In genomic region chr19:13162749-13163608, GRCh38 we compare ENCODE assay signal across 1 cellular context.
TF ChIP-seq lines count a peak whose summit lies in the region.

No MANE protein-coding gene starts in this region.

TF ChIP-seq in HepG2, 621 proteins besides CTCF, POLR2A, EP300 and RAD21 (continued from another document and continues in another):
- TF ChIP-seq ZNF569 (CRISPR knock-in tag; IDR thresholded peaks at IDR 0.05; ENCODE audit: borderline replicate concordance) (peak; percentile 55; the same call in 1 of the 2 replicates), ZNF605 (CRISPR knock-in tag; IDR thresholded peaks at IDR 0.05) (peak; percentile 92), HINFP (CRISPR knock-in tag; IDR thresholded peaks at IDR 0.05; ENCODE audit: low read depth) (peak; percentile 59; the same call in 1 of the 2 replicates), HMG20B (CRISPR knock-in tag; conservative IDR thresholded peaks at IDR 0.05) (0 out of 2 replicates have a peak, but pooled peaks have one; percentile 25), SATB2 (CRISPR knock-in tag; IDR thresholded peaks at IDR 0.05) (no peak), ZNF574 (CRISPR knock-in tag; IDR thresholded peaks at IDR 0.05) (peak; percentile 88), GRHL1 (CRISPR knock-in tag; conservative IDR thresholded peaks at IDR 0.05) (no peak), ELF1 (CRISPR knock-in tag; IDR thresholded peaks at IDR 0.05) (peak; percentile 70), KDM5B (CRISPR knock-in tag; IDR thresholded peaks at IDR 0.05; ENCODE audit: borderline replicate concordance) (peak; percentile 74; the same call in 1 of the 2 replicates), ZNF891 (CRISPR knock-in tag; IDR thresholded peaks at IDR 0.05) (0 out of 2 replicates have a peak, but pooled peaks have one; percentile 35), BHLHE40 (IDR thresholded peaks at IDR 0.05; ENCODE audit: low read length) (no peak), ZNF143 (CRISPR knock-in tag; IDR thresholded peaks at IDR 0.05) (peak; percentile 23; the same call in 1 of the 2 replicates), E2F2 (CRISPR knock-in tag; IDR thresholded peaks at IDR 0.05; ENCODE audit: borderline replicate concordance) (no peak), NR2F1 (CRISPR knock-in tag; IDR thresholded peaks at IDR 0.05) (peak; percentile 22 to 54; a peak in 3 of 4 replicates), ZNF207 (IDR thresholded peaks at IDR 0.05; ENCODE audit: borderline replicate concordance) (no peak), AHR (CRISPR knock-in tag; IDR thresholded peaks at IDR 0.05) (peak; percentile 76), E2F5 (CRISPR knock-in tag; conservative IDR thresholded peaks at IDR 0.05) (peak; percentile 40; the same call in 1 of the 2 replicates), ZNF331 (CRISPR knock-in tag; IDR thresholded peaks at IDR 0.05) (peak; percentile 65), CREB1 (IDR thresholded peaks at IDR 0.05) (peak; percentile 70), CREB1 (CRISPR knock-in tag; IDR thresholded peaks at IDR 0.05) (no peak; the same call in 1 of the 2 replicates), SKI (IDR thresholded peaks at IDR 0.05; ENCODE audit: partially characterized antibody) (peak; percentile 66), HNF4G (IDR thresholded peaks at IDR 0.05; ENCODE audit: borderline replicate concordance, low read depth, low read length) (peak; percentile 90), HNF4G (CRISPR knock-in tag; IDR thresholded peaks at IDR 0.05; ENCODE audit: borderline replicate concordance, low read depth) (peak; percentile 89; the same call in 1 of the 2 replicates), ZNF556 (CRISPR knock-in tag; IDR thresholded peaks at IDR 0.05; ENCODE audit: borderline replicate concordance) (peak; percentile 78; the same call in 1 of the 2 replicates), NONO (IDR thresholded peaks at IDR 0.05) (no peak), NONO (CRISPR knock-in tag; conservative IDR thresholded peaks at IDR 0.05) (peak; percentile 62), ZNF296 (CRISPR knock-in tag; conservative IDR thresholded peaks at IDR 0.05) (0 out of 2 replicates have a peak, but pooled peaks have one; percentile 9), RELA (CRISPR knock-in tag; IDR thresholded peaks at IDR 0.05) (no peak), ZNF335 (CRISPR knock-in tag; IDR thresholded peaks at IDR 0.05) (peak; percentile 43; the same call in 1 of the 2 replicates), ZHX2 (IDR thresholded peaks at IDR 0.05; ENCODE audit: low read depth) (no peak), ZHX2 (CRISPR knock-in tag; IDR thresholded peaks at IDR 0.05; ENCODE audit: borderline replicate concordance) (no peak), ZBTB25 (CRISPR knock-in tag; IDR thresholded peaks at IDR 0.05) (peak; percentile 68; the same call in 1 of the 2 replicates), MNT (IDR thresholded peaks at IDR 0.05) (peak; percentile 34; the same call in 1 of the 2 replicates), ZSCAN31 (CRISPR knock-in tag; IDR thresholded peaks at IDR 0.05; ENCODE audit: low read depth) (peak; percentile 90), ZBTB20 (CRISPR knock-in tag; IDR thresholded peaks at IDR 0.05; ENCODE audit: borderline replicate concordance, low read depth) (no peak), TRIM24 (CRISPR knock-in tag; IDR thresholded peaks at IDR 0.05) (no peak), IKZF5 (CRISPR knock-in tag; IDR thresholded peaks at IDR 0.05) (peak; percentile 44), REPIN1 (CRISPR knock-in tag; IDR thresholded peaks at IDR 0.05; ENCODE audit: borderline replicate concordance, low read depth) (peak; percentile 89; the same call in 1 of the 2 replicates), CREB3 (CRISPR knock-in tag; IDR thresholded peaks at IDR 0.05) (no peak), ZNF101 (CRISPR knock-in tag; IDR thresholded peaks at IDR 0.05; ENCODE audit: borderline replicate concordance, low read depth) (no peak), CAMTA2 (CRISPR knock-in tag; IDR thresholded peaks at IDR 0.05; ENCODE audit: borderline replicate concordance) (no peak)
